ENCODE assay signal across 23 cellular contexts in the genomic region with DNA sequence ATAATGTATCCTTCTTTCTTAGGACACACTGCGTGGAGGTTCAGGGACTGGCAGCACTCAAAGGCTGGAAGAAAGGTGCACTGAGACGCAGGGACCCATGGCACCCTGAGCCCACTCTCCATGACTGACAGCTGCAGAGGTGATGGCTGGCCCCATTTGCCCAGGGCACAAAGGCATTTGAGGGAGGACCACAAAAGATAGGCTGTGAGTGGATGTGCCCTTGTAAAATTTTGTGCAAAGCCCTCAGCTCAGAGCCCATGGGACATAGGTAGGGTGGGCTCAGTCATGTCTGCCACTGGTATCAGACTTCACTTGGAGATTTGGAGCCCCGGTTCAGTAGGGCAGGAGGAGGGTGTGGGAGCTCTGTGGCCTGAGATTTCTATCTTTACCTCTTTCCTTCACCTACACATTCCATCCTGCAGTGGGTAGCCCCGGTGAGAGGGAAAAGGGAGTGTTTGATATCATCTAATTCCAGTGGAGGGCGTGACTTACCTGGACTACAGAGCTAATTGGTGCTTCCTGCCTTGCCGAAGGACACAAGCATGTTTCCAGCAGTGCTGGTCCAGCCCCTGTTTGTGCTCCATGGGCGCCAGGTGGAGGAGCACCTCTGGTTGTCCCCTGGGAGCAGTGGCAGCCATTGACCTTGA.
"Had no signal": no experiment of that assay in that cellular context is flagged by ENCODE, and none has a peak within 500 bp of the region (broad histone marks: within the 10 kb centered on the region; RNA-seq: fewer than 3 reads in every experiment).

No MANE protein-coding gene starts in this region.

- H3K27me3 ChIP-seq: gastrocnemius medialis, right lobe of liver, transverse colon, uterus had no signal

- H3K27ac ChIP-seq: gastrocnemius medialis, right lobe of liver, skin epidermis, transverse colon, uterus, VCaP had no signal

- H3K4me3 ChIP-seq: gastrocnemius medialis, right lobe of liver, skin epidermis, transverse colon, uterus had no signal

- H3K27ac Mint-ChIP-seq: activated naive CD4-positive, alpha-beta T cell treated with anti-CD3 and anti-CD28 coated beads, Interleukin-2, amount 50 U/mL, for 24 hours; brain; dendritic cell treated with granulocyte-macrophage colony-stimulating factor and Interleukin-4, amounts not matched to agents 40 ng/mL and 50 ng/mL, for 4 days; stimulated activated effector memory CD8-positive, alpha-beta T cell treated with anti-CD3 and anti-CD28 coated beads, Interleukin-12 subunit alpha, Interleukin-12 subunit beta, amount 100 ng/mL, for 72 hours; T-helper 2 cell treated with Interferon-gamma antibody and Interleukin-4, amounts not matched to agents 5 μg/mL and 100 μg/mL, for 36 hours had no signal

- H3K4me1 Mint-ChIP-seq: activated naive CD4-positive, alpha-beta T cell treated with anti-CD3 and anti-CD28 coated beads, Interleukin-2, amount 50 U/mL, for 24 hours; stimulated activated effector memory CD8-positive, alpha-beta T cell treated with anti-CD3 and anti-CD28 coated beads, Interleukin-12 subunit alpha, Interleukin-12 subunit beta, amount 100 ng/mL, for 72 hours had no signal

- H3K36me3 ChIP-seq: gastrocnemius medialis, right lobe of liver, transverse colon, uterus had no signal

- ATAC-seq: gastrocnemius medialis; right lobe of liver; stimulated activated effector memory CD8-positive, alpha-beta T cell treated with anti-CD3 and anti-CD28 coated beads, Interleukin-12 subunit alpha, Interleukin-12 subunit beta, amount 100 ng/mL, for 72 hours had no signal

- H3K4me3 Mint-ChIP-seq: activated naive CD4-positive, alpha-beta T cell treated with anti-CD3 and anti-CD28 coated beads, Interleukin-2, amount 50 U/mL, for 24 hours; brain; dendritic cell treated with granulocyte-macrophage colony-stimulating factor and Interleukin-4, amounts not matched to agents 40 ng/mL and 50 ng/mL, for 4 days; naive B cell; neural crest cell; stimulated activated effector memory CD8-positive, alpha-beta T cell treated with anti-CD3 and anti-CD28 coated beads, Interleukin-12 subunit alpha, Interleukin-12 subunit beta, amount 100 ng/mL, for 72 hours; T-helper 2 cell treated with Interferon-gamma antibody and Interleukin-4, amounts not matched to agents 5 μg/mL and 100 μg/mL, for 36 hours had no signal

- H3K4me1 ChIP-seq: gastrocnemius medialis, right lobe of liver, transverse colon, uterus had no signal

- H3K9me3 Mint-ChIP-seq: activated naive CD4-positive, alpha-beta T cell treated with anti-CD3 and anti-CD28 coated beads, Interleukin-2, amount 50 U/mL, for 24 hours; dendritic cell treated with granulocyte-macrophage colony-stimulating factor and Interleukin-4, amounts not matched to agents 40 ng/mL and 50 ng/mL, for 4 days; neural crest cell; stimulated activated effector memory CD8-positive, alpha-beta T cell treated with anti-CD3 and anti-CD28 coated beads, Interleukin-12 subunit alpha, Interleukin-12 subunit beta, amount 100 ng/mL, for 72 hours; T-helper 2 cell treated with Interferon-gamma antibody and Interleukin-4, amounts not matched to agents 5 μg/mL and 100 μg/mL, for 36 hours had no signal

- DNase-seq: activated CD4-positive, CD25-positive, alpha-beta regulatory T cell treated with anti-CD3 and anti-CD28 coated beads, Interleukin-2, amount 50 U/mL, for 72 hours; activated gamma-delta T cell treated with Interleukin-2 at 50 U/mL for 16 hours; activated T-cell treated with anti-CD3 and anti-CD28 coated beads, Interleukin-2, amount 50 U/mL, for 1 hour; anterior cingulate cortex; caudate nucleus; effector CD4-positive, alpha-beta T cell; gastrocnemius medialis; hippocampal formation; mesenchymal stem cell; naive B cell; occipital lobe; right lobe of liver; stimulated activated CD4-positive, alpha-beta T cell treated with anti-CD3 and anti-CD28 coated beads, Interleukin-2, amount 100 ng/mL, for 24 hours; transverse colon; uterus had no signal

- H3K36me3 Mint-ChIP-seq: activated naive CD4-positive, alpha-beta T cell treated with anti-CD3 and anti-CD28 coated beads, Interleukin-2, amount 50 U/mL, for 24 hours; brain; naive B cell; stimulated activated effector memory CD8-positive, alpha-beta T cell treated with anti-CD3 and anti-CD28 coated beads, Interleukin-12 subunit alpha, Interleukin-12 subunit beta, amount 100 ng/mL, for 72 hours had no signal

- H3K9me3 ChIP-seq: gastrocnemius medialis, right lobe of liver, transverse colon, uterus had no signal
